In the genomic region with DNA sequence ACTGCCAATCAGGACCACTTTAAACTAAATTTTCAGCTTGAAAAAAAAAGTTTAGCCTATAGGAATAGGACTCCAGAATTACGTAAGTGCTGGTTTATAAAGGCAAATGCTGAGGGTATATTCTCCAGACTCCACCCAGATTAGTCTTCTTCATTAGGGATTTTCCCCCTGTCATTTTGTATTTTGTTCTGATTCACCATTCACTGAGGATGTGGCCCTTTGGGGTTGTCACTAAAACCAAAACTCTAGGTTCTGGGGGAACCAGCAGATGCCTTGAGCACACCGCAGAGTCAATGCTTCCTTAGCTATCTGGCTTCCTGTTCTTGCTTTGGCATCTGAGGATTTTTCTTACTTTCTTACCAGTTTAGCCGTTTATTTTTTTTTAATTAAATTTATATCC, we compare ENCODE assay signal across 14 cellular contexts. TPM values are rescaled to one million over a fixed set of nuclear protein-coding genes. Genes with fewer than 3 reads are reported as not detected.
DNase-seq lines count a peak whose midpoint lies in the region; ATAC-seq and TF ChIP-seq lines count a peak whose summit lies in the region.
"Had no signal": no experiment of that assay in that cellular context is flagged by ENCODE, and none has a peak within 500 bp of the region (broad histone marks: within the 10 kb centered on the region; RNA-seq: fewer than 3 reads in every experiment).

No MANE protein-coding gene starts in this region.

- H2AFZ ChIP-seq in mesenchymal stem cell (ENCODE audit: low read depth, low read length) = no peak overlapping the region

- peaks cover 16% of the 10 kb centered on the region for H3K27me3 Mint-ChIP-seq in activated T-helper 1 cell treated with anti-CD3 and anti-CD28 coated beads, Interleukin-12 subunit alpha, Interleukin-12 subunit beta, Interleukin-2, Interleukin-4 antibody, amounts not matched to agents 30 ng/mL and 10 ng/mL and 1 ng/mL, durations not matched to agents 14 hours and 24 hours and 36 hours (ENCODE audit: insufficient read depth)

- no peaks in the 10 kb centered on the region for H3K36me3 Mint-ChIP-seq in activated T-helper 1 cell treated with anti-CD3 and anti-CD28 coated beads, Interleukin-12 subunit alpha, Interleukin-12 subunit beta, Interleukin-2, Interleukin-4 antibody, amounts not matched to agents 30 ng/mL and 10 ng/mL and 1 ng/mL, durations not matched to agents 14 hours and 24 hours and 36 hours (ENCODE audit: low read depth)
- H3K36me3 Mint-ChIP-seq: activated naive CD8-positive, alpha-beta T cell treated with anti-CD3 and anti-CD28 coated beads, Interleukin-2, amount 10 ng/mL, durations not matched to agents 7 days and 5 days had no signal

- H3K27ac Mint-ChIP-seq in activated T-helper 1 cell treated with anti-CD3 and anti-CD28 coated beads, Interleukin-12 subunit alpha, Interleukin-12 subunit beta, Interleukin-2, Interleukin-4 antibody, amounts not matched to agents 30 ng/mL and 10 ng/mL and 1 ng/mL, durations not matched to agents 14 hours and 24 hours and 36 hours = no peak overlapping the region
- H3K27ac Mint-ChIP-seq: activated naive CD8-positive, alpha-beta T cell treated with anti-CD3 and anti-CD28 coated beads, Interleukin-2, amount 10 ng/mL, durations not matched to agents 7 days and 5 days had no signal

- no peaks in the 10 kb centered on the region for H3K9me3 Mint-ChIP-seq in activated T-helper 1 cell treated with anti-CD3 and anti-CD28 coated beads, Interleukin-12 subunit alpha, Interleukin-12 subunit beta, Interleukin-2, Interleukin-4 antibody, amounts not matched to agents 30 ng/mL and 10 ng/mL and 1 ng/mL, durations not matched to agents 14 hours and 24 hours and 36 hours
- H3K9me3 Mint-ChIP-seq: activated naive CD8-positive, alpha-beta T cell treated with anti-CD3 and anti-CD28 coated beads, Interleukin-2, amount 10 ng/mL, durations not matched to agents 7 days and 5 days had no signal

- H3K4me2 ChIP-seq in mesenchymal stem cell (ENCODE audit: low read length, poor library complexity, severe bottlenecking) = no peak overlapping the region

- H4K8ac ChIP-seq in mesenchymal stem cell (ENCODE audit: low read length) = no peak overlapping the region

- no peaks in the 10 kb centered on the region for H3K4me1 Mint-ChIP-seq in activated T-helper 1 cell treated with anti-CD3 and anti-CD28 coated beads, Interleukin-12 subunit alpha, Interleukin-12 subunit beta, Interleukin-2, Interleukin-4 antibody, amounts not matched to agents 30 ng/mL and 10 ng/mL and 1 ng/mL, durations not matched to agents 14 hours and 24 hours and 36 hours (ENCODE audit: low read depth)
- H3K4me1 Mint-ChIP-seq: activated naive CD8-positive, alpha-beta T cell treated with anti-CD3 and anti-CD28 coated beads, Interleukin-2, amount 10 ng/mL, durations not matched to agents 7 days and 5 days had no signal

- H2BK5ac ChIP-seq in mesenchymal stem cell (ENCODE audit: low read depth, low read length, poor library complexity, severe bottlenecking) = no peak overlapping the region

- H2BK120ac ChIP-seq in mesenchymal stem cell (ENCODE audit: low read depth, low read length) = no peak overlapping the region

- H2BK12ac ChIP-seq in mesenchymal stem cell (ENCODE audit: low read length in 2 of 2) = no peak overlapping the region

- WGBS in mesenchymal stem cell = 93% methylated on average over 2 of the region's 3 CpGs

- no peaks in the 10 kb centered on the region for H3K36me3 ChIP-seq in mesenchymal stem cell (ENCODE audit: control insufficient read depth in 1 of 2, insufficient read depth in 2 of 2, low read depth in 1 of 2, low read length in 2 of 2)
- H3K36me3 ChIP-seq: sigmoid colon had no signal

- H4K91ac ChIP-seq in mesenchymal stem cell (ENCODE audit: low read length) = no peak overlapping the region

- H3K4me3 Mint-ChIP-seq in activated T-helper 1 cell treated with anti-CD3 and anti-CD28 coated beads, Interleukin-12 subunit alpha, Interleukin-12 subunit beta, Interleukin-2, Interleukin-4 antibody, amounts not matched to agents 30 ng/mL and 10 ng/mL and 1 ng/mL, durations not matched to agents 14 hours and 24 hours and 36 hours = no peak overlapping the region
- H3K4me3 Mint-ChIP-seq: activated naive CD8-positive, alpha-beta T cell treated with anti-CD3 and anti-CD28 coated beads, Interleukin-2, amount 10 ng/mL, durations not matched to agents 7 days and 5 days had no signal

- no peak overlapping the region for H3K27ac ChIP-seq in mesenchymal stem cell (ENCODE audit: low read length, poor library complexity, severe bottlenecking)
- H3K27ac ChIP-seq: 22Rv1, sigmoid colon had no signal

- peaks cover 2% of the 10 kb centered on the region for H3K9me3 ChIP-seq in mesenchymal stem cell (ENCODE audit: control insufficient read depth, low read length)
- H3K9me3 ChIP-seq: sigmoid colon had no signal

- no peak for TF ChIP-seq CTCF in GM20000 (IDR thresholded peaks at IDR 0.05; ENCODE audit: extremely low read depth, missing control alignments)

- H3K4me1 ChIP-seq in mesenchymal stem cell (ENCODE audit: control insufficient read depth, insufficient read depth, low read depth, low read length) = no peaks in the 10 kb centered on the region
- H3K4me1 ChIP-seq: sigmoid colon had no signal

- H2BK15ac ChIP-seq in mesenchymal stem cell (ENCODE audit: low read depth, poor library complexity, severe bottlenecking) = no peak overlapping the region

- H2AK5ac ChIP-seq in mesenchymal stem cell (ENCODE audit: low read length, severe bottlenecking) = no peak overlapping the region

- no peak overlapping the region for H3K18ac ChIP-seq in mesenchymal stem cell (ENCODE audit: low read depth in 1 of 2, low read length in 2 of 2)

- no peak overlapping the region for H3K14ac ChIP-seq in mesenchymal stem cell (ENCODE audit: low read length in 2 of 2)

- ATAC-seq in activated CD4-positive, CD25-positive, alpha-beta regulatory T cell treated with anti-CD3 and anti-CD28 coated beads, Interleukin-2, amount 50 U/mL, for 24 hours = peak; percentile 33 to 64
- ATAC-seq in HG02973 (IDR thresholded peaks at IDR 0.05; ENCODE audit: unreplicated experiment) = peak; percentile 92

- no peak for DNase-seq in activated CD4-positive, CD25-positive, alpha-beta regulatory T cell (lab: John Stamatoyannopoulos, UW)
- DNase-seq in GM20000 (ENCODE audit: low spot score) = peak; percentile 49
- DNase-seq in activated T-helper 1 cell treated with anti-CD3 and anti-CD28 coated beads, Interleukin-12 subunit alpha, Interleukin-12 subunit beta, Interleukin-2, Interleukin-4 antibody, amounts not matched to agents 30 ng/mL and 10 ng/mL and 1 ng/mL, durations not matched to agents 14 hours and 24 hours and 36 hours (ENCODE audit: low spot score) = peak; percentile 3
- DNase-seq in occipital lobe (lab: John Stamatoyannopoulos, UW) = no peak
- no peak for DNase-seq in mesenchymal stem cell
- DNase-seq in DMS53 treated with DMSO at 0.1 percent for 48 hours (lab: John Stamatoyannopoulos, UW; ENCODE audit: unreplicated experiment) = no peak
- DNase-seq: activated naive CD8-positive, alpha-beta T cell treated with anti-CD3 and anti-CD28 coated beads, Interleukin-2, amount 10 ng/mL, durations not matched to agents 7 days and 5 days; dermis blood vessel endothelial cell; NCI-H2107; sigmoid colon had no signal

- H3K27me3 ChIP-seq in mesenchymal stem cell (ENCODE audit: control insufficient read depth in 1 of 2, insufficient read depth in 1 of 2, low read length in 2 of 2) = no peaks in the 10 kb centered on the region
- H3K27me3 ChIP-seq: sigmoid colon had no signal

- H3K4me3 ChIP-seq in mesenchymal stem cell (ENCODE audit: insufficient read depth in 1 of 2, low read depth in 1 of 2, low read length in 2 of 2) = no peak overlapping the region
- H3K4me3 ChIP-seq: lung, sigmoid colon had no signal

- no peaks in the 10 kb centered on the region for H3K79me1 ChIP-seq in mesenchymal stem cell (replicated peaks; ENCODE audit: low read length, poor library complexity, severe bottlenecking)

- H3K9ac ChIP-seq in mesenchymal stem cell (ENCODE audit: low read length) = no peak overlapping the region

- intact Hi-C loops in activated T-helper 1 cell treated with anti-CD3 and anti-CD28 coated beads, Interleukin-12 subunit alpha, Interleukin-12 subunit beta, Interleukin-2, Interleukin-4 antibody, amounts not matched to agents 30 ng/mL and 10 ng/mL and 1 ng/mL, durations not matched to agents 14 hours and 24 hours and 36 hours (cut with micrococcal nuclease) = no loop called here

- H3K4ac ChIP-seq in mesenchymal stem cell (ENCODE audit: low read depth in 1 of 2, low read length in 2 of 2) = no peak overlapping the region

- no peak overlapping the region for H3K23ac ChIP-seq in mesenchymal stem cell (ENCODE audit: low read length in 2 of 2)

RNA-seq across cellular contexts. Expression of gene SCYGR4, which starts 10.5 kb away (rescaled TPM):
- total RNA-seq in activated T-helper 1 cell treated with anti-CD3 and anti-CD28 coated beads, Interleukin-12 subunit alpha, Interleukin-12 subunit beta, Interleukin-2, Interleukin-4 antibody, amounts not matched to agents 30 ng/mL and 10 ng/mL and 1 ng/mL, durations not matched to agents 14 hours and 24 hours and 36 hours = not detected in 2 replicates
- not detected for total RNA-seq in occipital lobe
- not detected for polyA plus RNA-seq in mesenchymal stem cell (2013, experiment 1 of 2)
- polyA plus RNA-seq in mesenchymal stem cell (2013, experiment 2 of 2) = not detected
- total RNA-seq: activated naive CD8-positive, alpha-beta T cell treated with anti-CD3 and anti-CD28 coated beads, Interleukin-2, amount 10 ng/mL, durations not matched to agents 7 days and 5 days; dermis blood vessel endothelial cell; lung; sigmoid colon had no signal
- polyA plus RNA-seq: lung, sigmoid colon had no signal

RNA-seq across cellular contexts. Expression of gene SCYGR3, which starts 13.1 kb away (rescaled TPM):
- total RNA-seq in activated T-helper 1 cell treated with anti-CD3 and anti-CD28 coated beads, Interleukin-12 subunit alpha, Interleukin-12 subunit beta, Interleukin-2, Interleukin-4 antibody, amounts not matched to agents 30 ng/mL and 10 ng/mL and 1 ng/mL, durations not matched to agents 14 hours and 24 hours and 36 hours = not detected in 2 replicates
- total RNA-seq in occipital lobe = not detected
- polyA plus RNA-seq in mesenchymal stem cell (2013, experiment 1 of 2) = not detected
- not detected for polyA plus RNA-seq in mesenchymal stem cell (2013, experiment 2 of 2)
- total RNA-seq: activated naive CD8-positive, alpha-beta T cell treated with anti-CD3 and anti-CD28 coated beads, Interleukin-2, amount 10 ng/mL, durations not matched to agents 7 days and 5 days; dermis blood vessel endothelial cell; lung; sigmoid colon had no signal
- polyA plus RNA-seq: lung, sigmoid colon had no signal

RNA-seq across cellular contexts. Expression of gene SCYGR2, which starts 29.1 kb away (rescaled TPM):
- not detected in 2 replicates for total RNA-seq in activated T-helper 1 cell treated with anti-CD3 and anti-CD28 coated beads, Interleukin-12 subunit alpha, Interleukin-12 subunit beta, Interleukin-2, Interleukin-4 antibody, amounts not matched to agents 30 ng/mL and 10 ng/mL and 1 ng/mL, durations not matched to agents 14 hours and 24 hours and 36 hours
- total RNA-seq in occipital lobe = not detected
- polyA plus RNA-seq in mesenchymal stem cell (2013, experiment 1 of 2) = not detected
- polyA plus RNA-seq in mesenchymal stem cell (2013, experiment 2 of 2) = not detected
- total RNA-seq: activated naive CD8-positive, alpha-beta T cell treated with anti-CD3 and anti-CD28 coated beads, Interleukin-2, amount 10 ng/mL, durations not matched to agents 7 days and 5 days; dermis blood vessel endothelial cell; lung; sigmoid colon had no signal
- polyA plus RNA-seq: lung, sigmoid colon had no signal

RNA-seq across cellular contexts. Expression of gene SCYGR5, which starts 38.8 kb away (rescaled TPM):
- not detected in 2 replicates for total RNA-seq in activated T-helper 1 cell treated with anti-CD3 and anti-CD28 coated beads, Interleukin-12 subunit alpha, Interleukin-12 subunit beta, Interleukin-2, Interleukin-4 antibody, amounts not matched to agents 30 ng/mL and 10 ng/mL and 1 ng/mL, durations not matched to agents 14 hours and 24 hours and 36 hours
- not detected for total RNA-seq in occipital lobe
- not detected for polyA plus RNA-seq in mesenchymal stem cell (2013, experiment 1 of 2)
- not detected for polyA plus RNA-seq in mesenchymal stem cell (2013, experiment 2 of 2)
- total RNA-seq: activated naive CD8-positive, alpha-beta T cell treated with anti-CD3 and anti-CD28 coated beads, Interleukin-2, amount 10 ng/mL, durations not matched to agents 7 days and 5 days; dermis blood vessel endothelial cell; lung; sigmoid colon had no signal
- polyA plus RNA-seq: lung, sigmoid colon had no signal

Comparison
In these comparisons a context has a peak if more than half of its experiments do, and no peak if none do; other contexts are left out.
1. DNase-seq: peak in GM20000 (single experiment) and activated T-helper 1 cell treated with anti-CD3 and anti-CD28 coated beads, Interleukin-12 subunit alpha, Interleukin-12 subunit beta, Interleukin-2, Interleukin-4 antibody, amounts not matched to agents 30 ng/mL and 10 ng/mL and 1 ng/mL, durations not matched to agents 14 hours and 24 hours and 36 hours (single experiment); none in activated CD4-positive, CD25-positive, alpha-beta regulatory T cell (0 of 4), occipital lobe (single experiment), mesenchymal stem cell (single experiment) and DMS53 treated with DMSO at 0.1 percent for 48 hours (single experiment).